9 cellular contexts compared by ENCODE assay signal in genomic region chr20:19992996-19993908, GRCh38. TPM values are rescaled to one million over a fixed set of nuclear protein-coding genes. Genes with fewer than 3 reads are reported as not detected.
DNase-seq lines count a peak whose midpoint lies in the region; ATAC-seq, FAIRE-seq and TF ChIP-seq lines count a peak whose summit lies in the region.
"Had no signal": no experiment of that assay in that cellular context is flagged by ENCODE, and none has a peak within 500 bp of the region (broad histone marks: within the 10 kb centered on the region; RNA-seq: fewer than 3 reads in every experiment).

No MANE protein-coding gene starts in this region.

- H3K27me3 Mint-ChIP-seq in activated CD8-positive, alpha-beta memory T cell treated with anti-CD3 and anti-CD28 coated beads, Interleukin-2, amount 10 ng/mL, durations not matched to agents 7 days and 5 days: peaks cover 11% of the 10 kb centered on the region
- H3K27me3 Mint-ChIP-seq in stimulated activated naive CD8-positive, alpha-beta T cell treated with anti-CD3 and anti-CD28 coated beads, Interleukin-15, amount 100 ng/mL, for 72 hours: no peaks in the 10 kb centered on the region

- H3K4me3 Mint-ChIP-seq in activated CD8-positive, alpha-beta memory T cell treated with anti-CD3 and anti-CD28 coated beads, Interleukin-2, amount 10 ng/mL, durations not matched to agents 7 days and 5 days: no peak overlapping the region
- H3K4me3 Mint-ChIP-seq in stimulated activated naive CD8-positive, alpha-beta T cell treated with anti-CD3 and anti-CD28 coated beads, Interleukin-15, amount 100 ng/mL, for 72 hours: no peak overlapping the region
- H3K4me3 Mint-ChIP-seq: activated T-cell treated with anti-CD3 and anti-CD28 coated beads, Interleukin-2, amount 50 U/mL, for 4 hours had no signal

- peak; percentile 35 for ATAC-seq in left lung
- ATAC-seq in activated CD8-positive, alpha-beta memory T cell treated with anti-CD3 and anti-CD28 coated beads, Interleukin-2, amount 10 ng/mL, durations not matched to agents 7 days and 5 days: no peak
- no peak for ATAC-seq in HG02973 (IDR thresholded peaks at IDR 0.05; ENCODE audit: unreplicated experiment)
- ATAC-seq in stimulated activated naive CD8-positive, alpha-beta T cell treated with anti-CD3 and anti-CD28 coated beads, Interleukin-15, amount 100 ng/mL, for 72 hours: no peak
- ATAC-seq in GM21390 (IDR thresholded peaks at IDR 0.05; ENCODE audit: unreplicated experiment): no peak
- ATAC-seq: activated T-cell treated with anti-CD3 and anti-CD28 coated beads, Interleukin-2, amount 50 U/mL, for 4 hours had no signal

- no peak for TF ChIP-seq CTCF in left lung (IDR thresholded peaks at IDR 0.05)
- no peak for TF ChIP-seq CTCF in tibial artery (IDR thresholded peaks at IDR 0.05)

- intact Hi-C loops in left lung (cut with DNase I): loop anchor here (10.0 kb wide), 2 partner anchors 88 to 208 kb away; no protein-coding TSS in a partner anchor
- intact Hi-C loops in tibial artery (cut with DNase I; ENCODE audit: low total_unique reads): loop anchor here (10.0 kb wide), 1 partner anchor 298 kb away; no protein-coding TSS in a partner anchor

- H3K27ac ChIP-seq in caudate nucleus (ENCODE audit: low read depth, low read length) (peak overlapping the region; percentile 58), left lung (peak overlapping the region; percentile 63 to 66), tibial artery (peak overlapping the region; percentile 73 to 83)

- H3K4me1 Mint-ChIP-seq in activated CD8-positive, alpha-beta memory T cell treated with anti-CD3 and anti-CD28 coated beads, Interleukin-2, amount 10 ng/mL, durations not matched to agents 7 days and 5 days: no peaks in the 10 kb centered on the region
- no peaks in the 10 kb centered on the region for H3K4me1 Mint-ChIP-seq in stimulated activated naive CD8-positive, alpha-beta T cell treated with anti-CD3 and anti-CD28 coated beads, Interleukin-15, amount 100 ng/mL, for 72 hours

- no peak overlapping the region for H3K4me3 ChIP-seq in left lung
- peak overlapping the region; percentile 9 to 32 for H3K4me3 ChIP-seq in tibial artery

- H3K36me3 Mint-ChIP-seq in activated CD8-positive, alpha-beta memory T cell treated with anti-CD3 and anti-CD28 coated beads, Interleukin-2, amount 10 ng/mL, durations not matched to agents 7 days and 5 days: no peaks in the 10 kb centered on the region

- peak; percentile 80 for DNase-seq in HTR-8/SVneo (ENCODE audit: insufficient read length, low spot score)
- peak in 5 of 61 donors; percentile 21 to 50 (median 26) for DNase-seq in caudate nucleus (lab: John Stamatoyannopoulos, UW)
- DNase-seq in left lung: no peak
- peak in 1 of 2 donors; percentile 79 for DNase-seq in tibial artery
- no peak for DNase-seq in activated CD8-positive, alpha-beta memory T cell treated with anti-CD3 and anti-CD28 coated beads, Interleukin-2, amount 10 ng/mL, durations not matched to agents 7 days and 5 days
- no peak for DNase-seq in stimulated activated naive CD8-positive, alpha-beta T cell treated with anti-CD3 and anti-CD28 coated beads, Interleukin-15, amount 100 ng/mL, for 72 hours
- DNase-seq: activated T-cell treated with anti-CD3 and anti-CD28 coated beads, Interleukin-2, amount 50 U/mL, for 4 hours had no signal

- H3K27me3 ChIP-seq in left lung: no peaks in the 10 kb centered on the region
- no peaks in the 10 kb centered on the region for H3K27me3 ChIP-seq in tibial artery

- H3K4me1 ChIP-seq in left lung (peaks cover 25 to 83% of the 10 kb centered on the region in 2 donors), tibial artery (peaks cover 0 to 63% (median 39%) of the 10 kb centered on the region in 4 donors)

- no peaks in the 10 kb centered on the region for H3K9me3 ChIP-seq in left lung
- no peaks in the 10 kb centered on the region for H3K9me3 ChIP-seq in tibial artery

- peaks cover 0 to 70% of the 10 kb centered on the region in 2 donors for H3K36me3 ChIP-seq in left lung
- peaks cover 14 to 41% (median 32%) of the 10 kb centered on the region in 3 donors for H3K36me3 ChIP-seq in tibial artery

- H3K27ac Mint-ChIP-seq in activated CD8-positive, alpha-beta memory T cell treated with anti-CD3 and anti-CD28 coated beads, Interleukin-2, amount 10 ng/mL, durations not matched to agents 7 days and 5 days: no peak overlapping the region
- H3K27ac Mint-ChIP-seq in stimulated activated naive CD8-positive, alpha-beta T cell treated with anti-CD3 and anti-CD28 coated beads, Interleukin-15, amount 100 ng/mL, for 72 hours: no peak overlapping the region

- FAIRE-seq in HTR-8/SVneo (lab: Jason Lieb, UNC): peak; percentile 69

- CTCF ChIA-PET in activated CD8-positive, alpha-beta memory T cell treated with anti-CD3 and anti-CD28 coated beads, Interleukin-2, amount 10 ng/mL, durations not matched to agents 7 days and 5 days (lab: Charles Lee): interaction anchor here (0.7 to 1.3 kb wide), 2 partner anchors 23 to 208 kb away, joined by 4 to 5 read pairs; no protein-coding TSS in a partner anchor

- no peaks in the 10 kb centered on the region for H3K9me3 Mint-ChIP-seq in activated CD8-positive, alpha-beta memory T cell treated with anti-CD3 and anti-CD28 coated beads, Interleukin-2, amount 10 ng/mL, durations not matched to agents 7 days and 5 days (ENCODE audit: low read depth)
- no peaks in the 10 kb centered on the region for H3K9me3 Mint-ChIP-seq in stimulated activated naive CD8-positive, alpha-beta T cell treated with anti-CD3 and anti-CD28 coated beads, Interleukin-15, amount 100 ng/mL, for 72 hours
- H3K9me3 Mint-ChIP-seq: activated T-cell treated with anti-CD3 and anti-CD28 coated beads, Interleukin-2, amount 50 U/mL, for 4 hours had no signal

RNA-seq across cellular contexts. Expression of gene NAA20, which starts 23.9 kb away (rescaled TPM):
- total RNA-seq in left lung: 10 to 100 TPM; 48.7 to 60.1 TPM
- total RNA-seq in activated CD8-positive, alpha-beta memory T cell treated with anti-CD3 and anti-CD28 coated beads, Interleukin-2, amount 10 ng/mL, durations not matched to agents 7 days and 5 days: 10 to 100 TPM; 49.1 to 64.5 TPM

RNA-seq across cellular contexts. Expression of gene CRNKL1, which starts 59.0 kb away (rescaled TPM):
- total RNA-seq in left lung: 10 to 100 TPM; 17.9 to 20.1 TPM
- 10 to 100 TPM; 17.8 to 25.0 TPM for total RNA-seq in activated CD8-positive, alpha-beta memory T cell treated with anti-CD3 and anti-CD28 coated beads, Interleukin-2, amount 10 ng/mL, durations not matched to agents 7 days and 5 days

RNA-seq across cellular contexts. Expression of gene CFAP61, which starts 59.1 kb away (rescaled TPM):
- 1 to 10 TPM in 1 of 2 donors, not detected in 1; 4.0 TPM for total RNA-seq in left lung
- total RNA-seq in activated CD8-positive, alpha-beta memory T cell treated with anti-CD3 and anti-CD28 coated beads, Interleukin-2, amount 10 ng/mL, durations not matched to agents 7 days and 5 days: not detected

Comparison
In these comparisons a context has a peak if more than half of its experiments do, and no peak if none do; other contexts are left out.
1. H3K4me3 ChIP-seq: peak in tibial artery (2 of 2); none in left lung (0 of 2).
2. Peak in every context shown above with its lines, with median percentiles within 50 percentile points of each other: H3K27ac ChIP-seq.